ENCODE assay signal across 22 cellular contexts in the genomic region with DNA sequence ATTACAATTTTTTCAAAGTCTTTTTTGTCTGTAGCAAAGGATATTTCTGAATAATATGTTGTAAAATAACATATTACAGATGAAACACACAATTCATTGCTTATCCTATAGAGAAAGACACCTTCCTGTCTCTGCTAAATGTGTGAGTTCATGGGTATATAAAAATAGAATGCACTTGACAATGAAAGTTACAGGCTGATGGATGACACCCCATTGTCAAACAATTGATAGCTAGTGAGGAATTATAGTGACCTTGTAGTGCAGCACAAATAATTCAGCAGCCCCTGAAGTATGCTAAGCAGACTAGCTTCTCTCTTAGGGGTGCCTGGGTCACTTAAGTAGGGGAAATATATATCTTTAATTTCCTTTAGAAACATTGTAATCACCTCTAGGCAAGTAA.
DNase-seq lines count a peak whose midpoint lies in the region; ATAC-seq and TF ChIP-seq lines count a peak whose summit lies in the region.
"Had no signal": no experiment of that assay in that cellular context is flagged by ENCODE, and none has a peak within 500 bp of the region (broad histone marks: within the 10 kb centered on the region; RNA-seq: fewer than 3 reads in every experiment).

No MANE protein-coding gene starts in this region.

- no peaks in the 10 kb centered on the region for H3K36me3 ChIP-seq in neural cell (ENCODE audit: insufficient read depth, low read length)
- H3K36me3 ChIP-seq: BE2C, BLaER1 had no signal

- peak; percentile 59 for TF ChIP-seq EP300 in neural cell (conservative IDR thresholded peaks at IDR 0.05; ENCODE audit: poor library complexity, severe bottlenecking)

- H4K20me1 ChIP-seq in neural cell (ENCODE audit: insufficient read depth) = no peaks in the 10 kb centered on the region
- H4K20me1 ChIP-seq: BLaER1 had no signal

- no peak for ATAC-seq in GM21786 (IDR thresholded peaks at IDR 0.05; ENCODE audit: unreplicated experiment)
- ATAC-seq: GM12878 had no signal

- no peaks in the 10 kb centered on the region for H3K9me2 ChIP-seq in neural cell (ENCODE audit: insufficient read depth, low read length)

- no peaks in the 10 kb centered on the region for H3F3A ChIP-seq in neural cell (ENCODE audit: insufficient read depth, low read length, poor library complexity, severe bottlenecking)

- no peaks in the 10 kb centered on the region for H3K9me3 ChIP-seq in neural cell (ENCODE audit: low read length)
- H3K9me3 ChIP-seq: BE2C, BLaER1 had no signal

- H2AFZ ChIP-seq in neural cell (ENCODE audit: low read depth, low read length) = no peak overlapping the region

- H3K79me2 ChIP-seq in neural cell (replicated peaks; ENCODE audit: insufficient read depth, low read length) = no peaks in the 10 kb centered on the region

- H3K4me3 ChIP-seq in neural cell (ENCODE audit: low read length) = peak overlapping the region; percentile 16
- H3K4me3 ChIP-seq: BLaER1, GM12878 had no signal

- peak; percentile 2 for DNase-seq in NCI-H1417 treated with DMSO at 0.1 percent for 48 hours (lab: John Stamatoyannopoulos, UW)
- DNase-seq in NCI-H2227 (lab: John Stamatoyannopoulos, UW; ENCODE audit: unreplicated experiment) = peak; percentile 44
- DNase-seq in stimulated activated CD4-positive, alpha-beta T cell treated with anti-CD3 and anti-CD28 coated beads, Interleukin-2, amount 100 ng/mL, for 48 hours = no peak
- DNase-seq: 8988T; ACHN; BE2C; C1 segment of cervical spinal cord; CD4-positive, alpha-beta memory T cell; CD4-positive, CD25-positive, alpha-beta regulatory T cell; CD8-positive, alpha-beta memory T cell; COR-L47; DMS 273 treated with DMSO at 0.1 percent for 48 hours; DMS153; DMS53; DMS79; DND-41; EL; GDM1 had no signal

- TF ChIP-seq CTCF in neural cell (IDR thresholded peaks at IDR 0.05; ENCODE audit: poor library complexity, severe bottlenecking) = no peak

- no peak overlapping the region for H3K9ac ChIP-seq in neural cell (ENCODE audit: low read length)
- H3K9ac ChIP-seq: BLaER1 had no signal

- peak overlapping the region; percentile 37 for H3K4me2 ChIP-seq in neural cell (ENCODE audit: low read length)
- H3K4me2 ChIP-seq: BLaER1 had no signal

- TF ChIP-seq RAD21 in neural cell (conservative IDR thresholded peaks at IDR 0.05) = no peak

- H3K27ac ChIP-seq in neural cell (ENCODE audit: low read length) = peak overlapping the region; percentile 49
- H3K27ac ChIP-seq: BLaER1 had no signal

- H3K27me3 ChIP-seq in neural cell (ENCODE audit: insufficient read depth, low read depth, low read length) = no peaks in the 10 kb centered on the region
- H3K27me3 ChIP-seq: BE2C, BLaER1 had no signal

TF ChIP-seq in neural cell, 6 proteins besides CTCF, POLR2A, EP300 and RAD21:
- TF ChIP-seq, protein P1, sequence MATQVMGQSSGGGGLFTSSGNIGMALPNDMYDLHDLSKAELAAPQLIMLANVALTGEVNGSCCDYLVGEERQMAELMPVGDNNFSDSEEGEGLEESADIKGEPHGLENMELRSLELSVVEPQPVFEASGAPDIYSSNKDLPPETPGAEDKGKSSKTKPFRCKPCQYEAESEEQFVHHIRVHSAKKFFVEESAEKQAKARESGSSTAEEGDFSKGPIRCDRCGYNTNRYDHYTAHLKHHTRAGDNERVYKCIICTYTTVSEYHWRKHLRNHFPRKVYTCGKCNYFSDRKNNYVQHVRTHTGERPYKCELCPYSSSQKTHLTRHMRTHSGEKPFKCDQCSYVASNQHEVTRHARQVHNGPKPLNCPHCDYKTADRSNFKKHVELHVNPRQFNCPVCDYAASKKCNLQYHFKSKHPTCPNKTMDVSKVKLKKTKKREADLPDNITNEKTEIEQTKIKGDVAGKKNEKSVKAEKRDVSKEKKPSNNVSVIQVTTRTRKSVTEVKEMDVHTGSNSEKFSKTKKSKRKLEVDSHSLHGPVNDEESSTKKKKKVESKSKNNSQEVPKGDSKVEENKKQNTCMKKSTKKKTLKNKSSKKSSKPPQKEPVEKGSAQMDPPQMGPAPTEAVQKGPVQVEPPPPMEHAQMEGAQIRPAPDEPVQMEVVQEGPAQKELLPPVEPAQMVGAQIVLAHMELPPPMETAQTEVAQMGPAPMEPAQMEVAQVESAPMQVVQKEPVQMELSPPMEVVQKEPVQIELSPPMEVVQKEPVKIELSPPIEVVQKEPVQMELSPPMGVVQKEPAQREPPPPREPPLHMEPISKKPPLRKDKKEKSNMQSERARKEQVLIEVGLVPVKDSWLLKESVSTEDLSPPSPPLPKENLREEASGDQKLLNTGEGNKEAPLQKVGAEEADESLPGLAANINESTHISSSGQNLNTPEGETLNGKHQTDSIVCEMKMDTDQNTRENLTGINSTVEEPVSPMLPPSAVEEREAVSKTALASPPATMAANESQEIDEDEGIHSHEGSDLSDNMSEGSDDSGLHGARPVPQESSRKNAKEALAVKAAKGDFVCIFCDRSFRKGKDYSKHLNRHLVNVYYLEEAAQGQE (IDR thresholded peaks at IDR 0.05; ENCODE audit: borderline replicate concordance) = no peak
- TF ChIP-seq SMC3 (conservative IDR thresholded peaks at IDR 0.05; ENCODE audit: poor library complexity) (no peak), TAF1 (IDR thresholded peaks at IDR 0.05; ENCODE audit: low read depth) (no peak), EZH2 (IDR thresholded peaks at IDR 0.05; ENCODE audit: borderline replicate concordance, insufficient read depth, low read length, poor library complexity, severe bottlenecking) (no peak), POLR2AphosphoS5 (IDR thresholded peaks at IDR 0.05) (peak; percentile 53), MXI1 (conservative IDR thresholded peaks at IDR 0.05; ENCODE audit: poor library complexity, severe bottlenecking) (no peak)

Comparison
In these comparisons a context has a peak if more than half of its experiments do, and no peak if none do; other contexts are left out.
1. DNase-seq: peak in NCI-H1417 treated with DMSO at 0.1 percent for 48 hours (single experiment) and NCI-H2227 (single experiment); none in stimulated activated CD4-positive, alpha-beta T cell treated with anti-CD3 and anti-CD28 coated beads, Interleukin-2, amount 100 ng/mL, for 48 hours (0 of 2).